8 cellular contexts compared by ENCODE assay signal in genomic region chrX:48509245-48509590, GRCh38. TPM values are rescaled to one million over a fixed set of nuclear protein-coding genes. Genes with fewer than 3 reads are reported as not detected.
A peak's percentile ranks its signal among the peaks of the same experiment; 100 is the strongest.
DNase-seq lines count a peak whose midpoint lies in the region; ATAC-seq lines count a peak whose summit lies in the region.

No MANE protein-coding gene starts in this region.

- no peak for DNase-seq in OCI-M2 (lab: John Stamatoyannopoulos, UW; ENCODE audit: unreplicated experiment)
- DNase-seq in head of caudate nucleus = no peak
- DNase-seq in KBM-7 = no peak

- H3K27me3 Mint-ChIP-seq in IgD-negative memory B cell = peaks cover under 1% of the 10 kb centered on the region

- peak overlapping the region; percentile 81 to 96 (median 92) for H3K4me3 Mint-ChIP-seq in IgD-negative memory B cell

- peak overlapping the region; percentile 59 to 86 (median 67) for H3K27ac Mint-ChIP-seq in IgD-negative memory B cell

- peaks cover 0 to 2% (median 0%) of the 10 kb centered on the region in 3 donors for H3K9me3 Mint-ChIP-seq in IgD-negative memory B cell

- H3K27ac ChIP-seq in cingulate gyrus (ENCODE audit: low read depth, low read length) = peak overlapping the region; percentile 29

- intact Hi-C loops in head of caudate nucleus (cut with DNase I) = no loop called here

- H3K9ac ChIP-seq in mucosa of stomach (ENCODE audit: low read length) = peak overlapping the region; percentile 78

- H3K4me1 Mint-ChIP-seq in IgD-negative memory B cell = peaks cover 0 to 12% (median 6%) of the 10 kb centered on the region in 3 donors

- no peaks in the 10 kb centered on the region for H3K27me3 ChIP-seq in mucosa of stomach (ENCODE audit: control insufficient read depth, insufficient read depth, low read length)

- H3K36me3 Mint-ChIP-seq in IgD-negative memory B cell = no peaks in the 10 kb centered on the region

- peak; percentile 20 for ATAC-seq in GM18511 (IDR thresholded peaks at IDR 0.05; ENCODE audit: unreplicated experiment)
- ATAC-seq in HG02571 (IDR thresholded peaks at IDR 0.05; ENCODE audit: unreplicated experiment) = no peak

- peaks cover 6% of the 10 kb centered on the region for H3K4me1 ChIP-seq in mucosa of stomach (ENCODE audit: control insufficient read depth, insufficient read depth, low read length)

- peak overlapping the region; percentile 56 for H3K4me3 ChIP-seq in mucosa of stomach (ENCODE audit: low read length)

- in situ Hi-C loops in KBM-7 (cut with MboI; ENCODE audit: low pct_unique_long_range_greater_than_20kb, low sequenced_read_pairs) = no loop called here

- H3K9me3 ChIP-seq in mucosa of stomach (ENCODE audit: control insufficient read depth, low read length) = no peaks in the 10 kb centered on the region

- no peaks in the 10 kb centered on the region for H3K36me3 ChIP-seq in mucosa of stomach (ENCODE audit: control insufficient read depth, insufficient read depth, low read length)

RNA-seq across cellular contexts. Expression of gene PORCN, which starts 0.4 kb away (rescaled TPM):
- polyA plus RNA-seq in IgD-negative memory B cell = 11.9 TPM

RNA-seq across cellular contexts. Expression of gene EBP, which starts 12.4 kb away (rescaled TPM):
- polyA plus RNA-seq in IgD-negative memory B cell = 61.2 TPM

RNA-seq across cellular contexts. Expression of gene TBC1D25, which starts 30.3 kb away (rescaled TPM):
- 22.8 TPM for polyA plus RNA-seq in IgD-negative memory B cell

RNA-seq across cellular contexts. Expression of gene FTSJ1, which starts 33.2 kb away (rescaled TPM):
- 53.8 TPM for polyA plus RNA-seq in IgD-negative memory B cell

RNA-seq across cellular contexts. Expression of gene SLC38A5, which starts 39.2 kb away (rescaled TPM):
- polyA plus RNA-seq in IgD-negative memory B cell = 9.3 TPM
